16 cellular contexts compared by ENCODE assay signal in genomic region chr5:1127991-1128785, GRCh38. TPM values are rescaled to one million over a fixed set of nuclear protein-coding genes. Genes with fewer than 3 reads are reported as not detected.
DNase-seq lines count a peak whose midpoint lies in the region; TF ChIP-seq lines count a peak whose summit lies in the region.
"Had no signal": no experiment of that assay in that cellular context is flagged by ENCODE, and none has a peak within 500 bp of the region (broad histone marks: within the 10 kb centered on the region; RNA-seq: fewer than 3 reads in every experiment).

No MANE protein-coding gene starts in this region.

- peaks cover 33% of the 10 kb centered on the region for H3K4me1 Mint-ChIP-seq in mesothelial cell of epicardium

- H3K4me3 Mint-ChIP-seq in mesothelial cell of epicardium = no peak overlapping the region
- H3K4me3 Mint-ChIP-seq: neural crest cell had no signal

- peak overlapping the region; percentile 50 for H3K27ac ChIP-seq in duodenal mucosa (ENCODE audit: low read depth, low read length)
- H3K27ac ChIP-seq: KMS-11, SK-N-MC, spleen had no signal

- H3K36me3 ChIP-seq in duodenal mucosa (ENCODE audit: control insufficient read depth in 1 of 2, insufficient read depth in 2 of 2, low read length in 2 of 2) = no peaks in the 10 kb centered on the region
- H3K36me3 ChIP-seq: cardiac muscle cell, spleen had no signal

- no peak overlapping the region for H3K4me3 ChIP-seq in duodenal mucosa (ENCODE audit: low read depth in 1 of 2, low read length in 2 of 2)
- H3K4me3 ChIP-seq: cardiac muscle cell, SK-N-MC, spleen had no signal

- peaks cover 2% of the 10 kb centered on the region for H3K36me3 Mint-ChIP-seq in mesothelial cell of epicardium
- H3K36me3 Mint-ChIP-seq: CD14-positive monocyte had no signal

- H3K4me1 ChIP-seq in duodenal mucosa (ENCODE audit: control insufficient read depth in 1 of 2, insufficient read depth in 2 of 2, low read length in 2 of 2) = peaks cover 36 to 44% of the 10 kb centered on the region in 2 donors

- H3K9me3 Mint-ChIP-seq in mesothelial cell of epicardium = peaks cover 8% of the 10 kb centered on the region
- H3K9me3 Mint-ChIP-seq: neural crest cell had no signal

- no peak overlapping the region for H3K9ac ChIP-seq in duodenal mucosa (ENCODE audit: low read depth in 1 of 2, low read length in 2 of 2)
- H3K9ac ChIP-seq: KMS-11 had no signal

- H3K27ac Mint-ChIP-seq in mesothelial cell of epicardium = peak overlapping the region; percentile 57

- DNase-seq in COLO829 (ENCODE audit: low spot score) = peak; percentile 23
- DNase-seq in NCI-H2081 treated with DMSO at 0.1 percent for 48 hours (lab: John Stamatoyannopoulos, UW) = peak; percentile 15
- DNase-seq in mesothelial cell of epicardium (ENCODE audit: low spot score in 2 of 2, unreplicated experiment in 2 of 2) = no peak
- no peak for DNase-seq in T-helper 9 cell
- no peak for DNase-seq in HUDEP-2 (lab: John Stamatoyannopoulos, UW; ENCODE audit: unreplicated experiment in 76 of 76)
- no peak for DNase-seq in germinal center (ENCODE audit: low spot score)
- DNase-seq in NCI-H82 treated with DMSO at 0.1 percent for 48 hours (lab: John Stamatoyannopoulos, UW; ENCODE audit: unreplicated experiment) = no peak
- DNase-seq: activated effector memory CD4-positive, alpha-beta T cell treated with Interleukin-2 at 50 U/mL for 16 hours; NCI-H524; spleen had no signal

- no peak for TF ChIP-seq CTCF in mesothelial cell of epicardium (IDR thresholded peaks at IDR 0.05; ENCODE audit: unreplicated experiment)

- H3K27me3 Mint-ChIP-seq in mesothelial cell of epicardium (ENCODE audit: low read depth) = peaks cover 28% of the 10 kb centered on the region

- H3K9me3 ChIP-seq in duodenal mucosa (ENCODE audit: control insufficient read depth in 1 of 2, low read length in 2 of 2) = no peaks in the 10 kb centered on the region
- H3K9me3 ChIP-seq: spleen had no signal

- no peaks in the 10 kb centered on the region for H3K27me3 ChIP-seq in duodenal mucosa (ENCODE audit: control insufficient read depth in 1 of 2, insufficient read depth in 2 of 2, low read length in 2 of 2)
- H3K27me3 ChIP-seq: cardiac muscle cell had no signal

RNA-seq across cellular contexts. Expression of gene SLC12A7, which starts 16.3 kb away (rescaled TPM):
- total RNA-seq in mesothelial cell of epicardium = 33.5 to 34.9 TPM (median 33.6 TPM) in 3 replicates

Comparison
In these comparisons a context has a peak if more than half of its experiments do, and no peak if none do; other contexts are left out.
1. DNase-seq: peak in COLO829 (single experiment) and NCI-H2081 treated with DMSO at 0.1 percent for 48 hours (single experiment); none in mesothelial cell of epicardium (0 of 2), T-helper 9 cell (single experiment), HUDEP-2 (0 of 76), germinal center (single experiment) and NCI-H82 treated with DMSO at 0.1 percent for 48 hours (single experiment).